21 cellular contexts compared by ENCODE assay signal in the genomic region with DNA sequence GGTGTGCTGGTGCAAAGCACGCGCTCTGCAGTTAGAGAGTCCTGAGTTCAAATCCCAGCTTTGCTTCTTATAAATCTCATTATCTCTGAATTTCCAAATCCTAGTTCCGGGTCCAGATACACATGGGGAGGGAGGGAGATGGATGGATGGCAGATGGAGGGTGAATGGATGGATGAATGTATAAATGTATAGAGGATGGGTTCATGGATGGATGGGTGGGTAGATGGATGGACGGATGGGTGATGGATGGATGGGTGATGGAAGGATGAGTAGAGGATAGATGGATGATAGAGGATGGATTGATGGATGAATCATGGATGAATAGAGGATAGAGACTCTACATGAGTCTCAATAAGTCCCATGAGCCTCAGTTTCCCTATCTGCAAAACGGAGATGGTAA.
"Had no signal": no experiment of that assay in that cellular context is flagged by ENCODE, and none has a peak within 500 bp of the region (broad histone marks: within the 10 kb centered on the region; RNA-seq: fewer than 3 reads in every experiment).

No MANE protein-coding gene starts in this region.

- H3K4me3 Mint-ChIP-seq: effector memory CD8-positive, alpha-beta T cell; mesothelial cell of epicardium; naive thymus-derived CD4-positive, alpha-beta T cell; nephron; stimulated activated naive CD8-positive, alpha-beta T cell treated with anti-CD3 and anti-CD28 coated beads, Interleukin-15, amount 100 ng/mL, for 72 hours had no signal

- H3K36me3 Mint-ChIP-seq: mesothelial cell of epicardium had no signal

- H3K36me3 ChIP-seq: lower lobe of right lung, ovary, tibial nerve, upper lobe of left lung had no signal

- H3K9me3 ChIP-seq: lower lobe of right lung, mucosa of descending colon, ovary, psoas muscle, upper lobe of left lung had no signal

- H3K27ac ChIP-seq: lower lobe of right lung, ovary, psoas muscle, tibial nerve, upper lobe of left lung had no signal

- H3K27ac Mint-ChIP-seq: effector memory CD8-positive, alpha-beta T cell; mesothelial cell of epicardium; naive thymus-derived CD4-positive, alpha-beta T cell; nephron had no signal

- H3K4me3 ChIP-seq: lower lobe of right lung, mucosa of descending colon, ovary, psoas muscle, tibial nerve, upper lobe of left lung had no signal

- H3K4me1 ChIP-seq: lower lobe of right lung, psoas muscle had no signal

- H3K27me3 ChIP-seq: ovary, tibial nerve, upper lobe of left lung had no signal

- ATAC-seq: effector memory CD8-positive, alpha-beta T cell; left ventricle myocardium superior; lower lobe of right lung; mucosa of descending colon; naive thymus-derived CD4-positive, alpha-beta T cell; right cardiac atrium; stimulated activated naive CD8-positive, alpha-beta T cell treated with anti-CD3 and anti-CD28 coated beads, Interleukin-15, amount 100 ng/mL, for 72 hours had no signal

- H3K27me3 Mint-ChIP-seq: stimulated activated naive CD8-positive, alpha-beta T cell treated with anti-CD3 and anti-CD28 coated beads, Interleukin-15, amount 100 ng/mL, for 72 hours had no signal

- DNase-seq: cortex of kidney; effector memory CD8-positive, alpha-beta T cell; erythroblast; head of caudate nucleus; left ventricle myocardium superior; lower lobe of right lung; mucosa of descending colon; naive thymus-derived CD4-positive, alpha-beta T cell; nucleus accumbens; ovary; right cardiac atrium; small intestine; stimulated activated CD4-positive, alpha-beta T cell treated with anti-CD3 and anti-CD28 coated beads, Interleukin-15, amount 100 ng/mL, for 24 hours; stimulated activated CD4-positive, alpha-beta T cell treated with anti-CD3 and anti-CD28 coated beads, Interleukin-2, amount 100 ng/mL, for 48 hours; stimulated activated naive CD4-positive, alpha-beta T cell; stimulated activated naive CD8-positive, alpha-beta T cell treated with anti-CD3 and anti-CD28 coated beads, Interleukin-15, amount 100 ng/mL, for 72 hours; upper lobe of left lung had no signal

- H3K4me1 Mint-ChIP-seq: mesothelial cell of epicardium had no signal

- H3K9me3 Mint-ChIP-seq: effector memory CD8-positive, alpha-beta T cell; mesothelial cell of epicardium; stimulated activated naive CD8-positive, alpha-beta T cell treated with anti-CD3 and anti-CD28 coated beads, Interleukin-15, amount 100 ng/mL, for 72 hours had no signal
